ENCODE assay signal across 8 cellular contexts in genomic region chr16:85659805-85660511, GRCh38. TPM values are rescaled to one million over a fixed set of nuclear protein-coding genes. Genes with fewer than 3 reads are reported as not detected.
DNase-seq lines count a peak whose midpoint lies in the region; ATAC-seq and TF ChIP-seq lines count a peak whose summit lies in the region.

No MANE protein-coding gene starts in this region.

- no peak overlapping the region for H3K27ac ChIP-seq in hepatocyte

- no peaks in the 10 kb centered on the region for H3K9me2 ChIP-seq in hepatocyte (replicated peaks; ENCODE audit: insufficient read depth)

- DNase-seq in Daoy (ENCODE audit: low read depth) (peak; percentile 53), HuH-7.5 (ENCODE audit: low spot score) (peak; percentile 98), T-helper 2 cell (peak in 3 of 5 experiments; percentile 45 to 57 (median 55)), astrocyte of the cerebellum (ENCODE audit: low read depth) (peak; percentile 18), hepatocyte (ENCODE audit: low spot score) (peak; percentile 68), GOT3 (lab: John Stamatoyannopoulos, UW) (no peak)
- DNase-seq in stimulated activated CD4-positive, alpha-beta T cell treated with anti-CD3 and anti-CD28 coated beads, Interleukin-12 subunit alpha, Interleukin-12 subunit beta, amount 100 ng/mL, for 48 hours (ENCODE audit: low read depth in 2 of 3, low spot score in 1 of 3) = peak; percentile 49 to 72 (median 49)

- H3K36me3 ChIP-seq in hepatocyte (replicated peaks; ENCODE audit: insufficient read depth, low read depth) = no peaks in the 10 kb centered on the region

- no peaks in the 10 kb centered on the region for H3K9me3 ChIP-seq in hepatocyte (ENCODE audit: low read depth)

- WGBS in hepatocyte (ENCODE audit: low lambda C conversion rate, missing lambda C conversion rate) = 77% methylated on average over 12 of the region's 12 CpGs

- H2AFZ ChIP-seq in hepatocyte = no peak overlapping the region

- peak; percentile 99 for TF ChIP-seq CTCF in astrocyte of the cerebellum (IDR thresholded peaks at IDR 0.05; ENCODE audit: low read depth, low read length, missing control alignments)
- TF ChIP-seq CTCF in hepatocyte (IDR thresholded peaks at IDR 0.05; ENCODE audit: poor library complexity) = peak; percentile 74

- no peak for ATAC-seq in HG02970 (IDR thresholded peaks at IDR 0.05; ENCODE audit: low FRiP score, unreplicated experiment)

- H3K4me2 ChIP-seq in hepatocyte = no peak overlapping the region

- no peaks in the 10 kb centered on the region for H3K27me3 ChIP-seq in hepatocyte

- H3K4me1 ChIP-seq in hepatocyte (ENCODE audit: insufficient read depth) = no peaks in the 10 kb centered on the region

- H3K79me2 ChIP-seq in hepatocyte = peaks cover 4% of the 10 kb centered on the region

- no peak overlapping the region for H3K4me3 ChIP-seq in astrocyte of the cerebellum (ENCODE audit: low read depth, low read length)
- no peak overlapping the region for H3K4me3 ChIP-seq in hepatocyte

- H4K20me1 ChIP-seq in hepatocyte (ENCODE audit: insufficient read depth, poor library complexity, severe bottlenecking) = peaks cover 18% of the 10 kb centered on the region

- in situ Hi-C loops in astrocyte of the cerebellum (cut with HindIII; ENCODE audit: low sequenced_read_pairs) = no loop called here

RNA-seq across cellular contexts. Expression of gene GINS2, which starts 28.8 kb away (rescaled TPM):
- total RNA-seq in Daoy (2014; rRNA removed; shearing (Covaris generic)) = 31.4 and 38.1 TPM in 2 replicates
- 6.1 and 6.3 TPM in 2 replicates for total RNA-seq in hepatocyte
- 7.5 and 8.0 TPM in 2 replicates for polyA plus RNA-seq in hepatocyte

RNA-seq across cellular contexts. Expression of gene GSE1, which starts 46.8 kb away (rescaled TPM):
- total RNA-seq in Daoy (2014; rRNA removed; shearing (Covaris generic)) = 9.3 and 10.3 TPM in 2 replicates
- 32.8 and 43.5 TPM in 2 replicates for total RNA-seq in hepatocyte
- polyA plus RNA-seq in hepatocyte = 27.9 and 33.1 TPM in 2 replicates
